11 cellular contexts compared by ENCODE assay signal in genomic region chr12:2337031-2338010, GRCh38.
A peak's percentile ranks its signal among the peaks of the same experiment; 100 is the strongest.
DNase-seq lines count a peak whose midpoint lies in the region; ATAC-seq and TF ChIP-seq lines count a peak whose summit lies in the region.
"Had no signal": no experiment of that assay in that cellular context is flagged by ENCODE, and none has a peak within 500 bp of the region (broad histone marks: within the 10 kb centered on the region; RNA-seq: fewer than 3 reads in every experiment).

No MANE protein-coding gene starts in this region.

- peaks cover 37% of the 10 kb centered on the region for H3K27me3 Mint-ChIP-seq in stimulated activated memory B cell treated with anti-CD40 and anti-IgM and Interleukin-4, amounts not matched to agents 10 μg/mL and 1 μg/mL and 100 μg/mL, for 72 hours

- H3K4me1 Mint-ChIP-seq in stimulated activated memory B cell treated with anti-CD40 and anti-IgM and Interleukin-4, amounts not matched to agents 10 μg/mL and 1 μg/mL and 100 μg/mL, for 72 hours: peaks cover 15% of the 10 kb centered on the region
- H3K4me1 Mint-ChIP-seq: activated CD8-positive, alpha-beta memory T cell treated with anti-CD3 and anti-CD28 coated beads, Interleukin-2, amount 10 ng/mL, durations not matched to agents 7 days and 5 days had no signal

- H3K4me3 ChIP-seq in adipocyte (ENCODE audit: low read length) (peak overlapping the region; percentile 43), testis (no peak overlapping the region)
- H3K4me3 ChIP-seq: adrenal gland had no signal

- DNase-seq in HK-2 (ENCODE audit: unreplicated experiment) (peak; percentile 20), adipocyte (ENCODE audit: low read depth) (no peak), kidney tubule cell (ENCODE audit: low spot score) (peak; percentile 73), UCSD-AML1 (lab: John Stamatoyannopoulos, UW; ENCODE audit: unreplicated experiment) (no peak), DMS53 (lab: John Stamatoyannopoulos, UW) (no peak), testis (no peak), COLO668 (lab: John Stamatoyannopoulos, UW; ENCODE audit: unreplicated experiment) (no peak)
- DNase-seq: activated CD8-positive, alpha-beta memory T cell treated with anti-CD3 and anti-CD28 coated beads, Interleukin-2, amount 10 ng/mL, durations not matched to agents 7 days and 5 days; naive thymus-derived CD4-positive, alpha-beta T cell had no signal

- no peaks in the 10 kb centered on the region for H3K9me3 Mint-ChIP-seq in stimulated activated memory B cell treated with anti-CD40 and anti-IgM and Interleukin-4, amounts not matched to agents 10 μg/mL and 1 μg/mL and 100 μg/mL, for 72 hours
- H3K9me3 Mint-ChIP-seq: naive thymus-derived CD4-positive, alpha-beta T cell had no signal

- H3K9me3 ChIP-seq in adipocyte (ENCODE audit: control insufficient read depth, low read length) (no peaks in the 10 kb centered on the region), testis (no peaks in the 10 kb centered on the region)
- H3K9me3 ChIP-seq: adrenal gland had no signal

- H3K4me1 ChIP-seq in adipocyte (ENCODE audit: control insufficient read depth, insufficient read depth, low read length): peaks cover 96% of the 10 kb centered on the region
- H3K4me1 ChIP-seq in testis: no peaks in the 10 kb centered on the region

- no peak for TF ChIP-seq POLR2A in testis (IDR thresholded peaks at IDR 0.05)

- no peaks in the 10 kb centered on the region for H3K36me3 Mint-ChIP-seq in stimulated activated memory B cell treated with anti-CD40 and anti-IgM and Interleukin-4, amounts not matched to agents 10 μg/mL and 1 μg/mL and 100 μg/mL, for 72 hours
- H3K36me3 Mint-ChIP-seq: activated CD8-positive, alpha-beta memory T cell treated with anti-CD3 and anti-CD28 coated beads, Interleukin-2, amount 10 ng/mL, durations not matched to agents 7 days and 5 days; naive thymus-derived CD4-positive, alpha-beta T cell had no signal

- no peaks in the 10 kb centered on the region for H3K36me3 ChIP-seq in adipocyte (ENCODE audit: control insufficient read depth, insufficient read depth, low read length, severe bottlenecking)
- no peaks in the 10 kb centered on the region for H3K36me3 ChIP-seq in testis (ENCODE audit: low read depth, missing control alignments)
- H3K36me3 ChIP-seq: adrenal gland had no signal

- TF ChIP-seq CTCF in testis (IDR thresholded peaks at IDR 0.05): no peak

- no peaks in the 10 kb centered on the region for H3K27me3 ChIP-seq in adipocyte (replicated peaks; ENCODE audit: control insufficient read depth, insufficient read depth, low read length)
- no peaks in the 10 kb centered on the region for H3K27me3 ChIP-seq in testis
- H3K27me3 ChIP-seq: adrenal gland had no signal

- H3K27ac ChIP-seq in testis: no peak overlapping the region

- H3K27ac Mint-ChIP-seq in stimulated activated memory B cell treated with anti-CD40 and anti-IgM and Interleukin-4, amounts not matched to agents 10 μg/mL and 1 μg/mL and 100 μg/mL, for 72 hours: peak overlapping the region; percentile 45
- H3K27ac Mint-ChIP-seq: activated CD8-positive, alpha-beta memory T cell treated with anti-CD3 and anti-CD28 coated beads, Interleukin-2, amount 10 ng/mL, durations not matched to agents 7 days and 5 days; naive thymus-derived CD4-positive, alpha-beta T cell had no signal

- no peak overlapping the region for H3K4me3 Mint-ChIP-seq in stimulated activated memory B cell treated with anti-CD40 and anti-IgM and Interleukin-4, amounts not matched to agents 10 μg/mL and 1 μg/mL and 100 μg/mL, for 72 hours
- H3K4me3 Mint-ChIP-seq: activated CD8-positive, alpha-beta memory T cell treated with anti-CD3 and anti-CD28 coated beads, Interleukin-2, amount 10 ng/mL, durations not matched to agents 7 days and 5 days; naive thymus-derived CD4-positive, alpha-beta T cell had no signal

- no peak for ATAC-seq in stimulated activated memory B cell treated with anti-CD40 and anti-IgM and Interleukin-4, amounts not matched to agents 10 μg/mL and 1 μg/mL and 100 μg/mL, for 72 hours
- ATAC-seq: activated CD8-positive, alpha-beta memory T cell treated with anti-CD3 and anti-CD28 coated beads, Interleukin-2, amount 10 ng/mL, durations not matched to agents 7 days and 5 days had no signal

- WGBS in testis, 2 donors: 91 to 96% methylated on average over 10 to 11 of the region's 11 CpGs

- peak overlapping the region; percentile 82 for H3K9ac ChIP-seq in adipocyte (ENCODE audit: low read length)

- intact Hi-C loops in testis (cut with DNase I; ENCODE audit: low total_unique reads): no loop called here

Comparison
In these comparisons a context has a peak if more than half of its experiments do, and no peak if none do; other contexts are left out.
1. DNase-seq: peak in HK-2 (single experiment) and kidney tubule cell (single experiment); none in adipocyte (single experiment), UCSD-AML1 (single experiment), DMS53 (single experiment), testis (single experiment) and COLO668 (single experiment).